In the genomic region with DNA sequence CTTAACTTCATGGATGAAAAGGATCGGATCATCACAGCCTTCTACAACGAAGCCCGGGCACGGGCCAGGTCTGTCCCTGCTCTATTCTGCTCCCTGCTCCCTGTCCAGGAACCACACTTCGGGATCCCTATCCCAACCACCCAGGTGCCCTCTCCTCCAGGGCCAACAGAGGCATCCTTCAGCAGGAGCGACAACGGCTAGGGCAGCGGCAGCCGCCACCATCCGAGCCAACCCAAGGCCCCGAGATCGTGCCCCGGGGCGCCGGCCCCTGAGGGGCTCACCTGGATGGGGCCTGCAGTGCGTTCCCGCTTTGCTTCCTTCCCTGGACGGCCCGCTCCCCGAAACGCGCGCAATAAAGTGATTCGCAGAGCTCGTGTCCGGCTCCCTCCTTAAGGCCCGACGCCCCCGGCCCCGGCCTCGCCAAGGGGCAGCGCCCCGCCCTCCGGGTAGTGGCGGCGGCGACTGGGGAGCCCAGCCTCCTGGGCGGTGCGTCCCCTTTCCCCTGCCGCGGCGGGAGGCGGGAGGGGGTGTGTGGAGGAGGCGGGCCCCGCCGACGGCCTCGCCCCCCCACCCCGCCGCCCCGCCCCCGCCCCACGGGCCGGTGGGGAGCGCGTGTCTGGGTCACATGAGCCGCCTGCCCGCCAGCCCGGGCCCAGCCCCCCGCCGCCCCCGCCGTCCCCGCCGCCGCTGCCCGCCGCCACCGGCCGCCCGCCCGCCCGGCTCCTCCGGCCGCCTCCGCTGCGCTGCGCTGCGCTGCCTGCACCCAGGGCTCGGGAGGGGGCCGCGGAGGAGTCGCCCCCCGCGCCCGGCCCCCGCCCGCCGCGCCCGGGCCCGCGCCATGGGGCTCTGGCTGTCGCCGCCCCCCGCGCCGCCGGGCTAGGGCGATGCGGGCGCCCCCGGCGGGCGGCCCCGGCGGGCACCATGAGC, we compare ENCODE assay signal across 8 cellular contexts. TPM values are rescaled to one million over a fixed set of nuclear protein-coding genes. Genes with fewer than 3 reads are reported as not detected.
DNase-seq lines count a peak whose midpoint lies in the region; ATAC-seq, FAIRE-seq and TF ChIP-seq lines count a peak whose summit lies in the region.

A gene with protein sequence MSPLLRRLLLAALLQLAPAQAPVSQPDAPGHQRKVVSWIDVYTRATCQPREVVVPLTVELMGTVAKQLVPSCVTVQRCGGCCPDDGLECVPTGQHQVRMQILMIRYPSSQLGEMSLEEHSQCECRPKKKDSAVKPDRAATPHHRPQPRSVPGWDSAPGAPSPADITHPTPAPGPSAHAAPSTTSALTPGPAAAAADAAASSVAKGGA (plus strand): TSS at position 672 of the 927 bp plus-strand sequence. CDS start 250 bp downstream, at position 922.

- peaks cover 25 to 46% (median 34%) of the 10 kb centered on the region in 3 donors for H3K4me1 ChIP-seq in pancreas

- peaks cover 31% of the 10 kb centered on the region for H3K4me1 Mint-ChIP-seq in activated naive CD8-positive, alpha-beta T cell treated with anti-CD3 and anti-CD28 coated beads for 36 hours

- intact Hi-C loops in Right ventricle myocardium superior (cut with DNase I), result no loop called here
- intact Hi-C loops in pancreas (cut with DNase I), result no loop called here

- DNase-seq in GM12864 (ENCODE audit: low read depth), result no peak
- DNase-seq in SK-MEL-5 (ENCODE audit: low read depth, low spot score), result peak; percentile 55
- peak; percentile 76 for DNase-seq in activated naive CD8-positive, alpha-beta T cell treated with anti-CD3 and anti-CD28 coated beads for 36 hours
- DNase-seq in Right ventricle myocardium superior, result peak; percentile 85
- peak; percentile 75 to 89 (median 86) for DNase-seq in pancreas
- DNase-seq in NCI-H2107 treated with DMSO at 0.1 percent for 48 hours (lab: John Stamatoyannopoulos, UW; ENCODE audit: unreplicated experiment), result no peak

- H3K9me3 Mint-ChIP-seq in activated naive CD8-positive, alpha-beta T cell treated with anti-CD3 and anti-CD28 coated beads for 36 hours, result no peaks in the 10 kb centered on the region

- H3K4me3 ChIP-seq in GM12864 (ENCODE audit: low read depth, low read length) (peak within 1 kb of the TSS; percentile 63), pancreas (peak within 1 kb of the TSS; percentile 55 to 78 (median 74))

- ATAC-seq in HG03135 (IDR thresholded peaks at IDR 0.05; ENCODE audit: unreplicated experiment) (peak; percentile 38), Right ventricle myocardium superior (ENCODE audit: poor library complexity) (peak; percentile 66), pancreas (peak; percentile 38 to 61 (median 50)), GM18520 (IDR thresholded peaks at IDR 0.05; ENCODE audit: unreplicated experiment) (no peak)

- peaks cover 1% of the 10 kb centered on the region for H3K36me3 Mint-ChIP-seq in activated naive CD8-positive, alpha-beta T cell treated with anti-CD3 and anti-CD28 coated beads for 36 hours

- H3K27ac Mint-ChIP-seq in activated naive CD8-positive, alpha-beta T cell treated with anti-CD3 and anti-CD28 coated beads for 36 hours, result peak within 1 kb of the TSS; percentile 75

- no peaks in the 10 kb centered on the region for H3K36me3 ChIP-seq in pancreas

- H3K27ac ChIP-seq in pancreas, result peak within 1 kb of the TSS; percentile 75 to 90 (median 86)

- no peaks in the 10 kb centered on the region for H3K27me3 Mint-ChIP-seq in activated naive CD8-positive, alpha-beta T cell treated with anti-CD3 and anti-CD28 coated beads for 36 hours

- no peaks in the 10 kb centered on the region for H3K9me3 ChIP-seq in pancreas

- no peak for FAIRE-seq in pancreas (lab: Jason Lieb, UNC)

- WGBS in pancreas, 2 donors, result 1 to 2% methylated on average over 42 to 98 of the region's 107 CpGs

- in situ Hi-C loops in SK-MEL-5 (cut with HindIII; ENCODE audit: low pct_unique_long_range_greater_than_20kb, low sequenced_read_pairs), result no loop called here

- TF ChIP-seq CTCF in GM12864 (IDR thresholded peaks at IDR 0.05; ENCODE audit: low read depth, low read length, missing control alignments) (no peak), pancreas (IDR thresholded peaks at IDR 0.05) (no peak)

- H3K4me3 Mint-ChIP-seq in activated naive CD8-positive, alpha-beta T cell treated with anti-CD3 and anti-CD28 coated beads for 36 hours, result peak within 1 kb of the TSS; percentile 91

- no peaks in the 10 kb centered on the region for H3K27me3 ChIP-seq in pancreas

RNA-seq across cellular contexts. Expression of the gene that starts here (rescaled TPM):
- total RNA-seq in SK-MEL-5 (2014; rRNA removed; shearing (Covaris generic)), result 37.3 and 40.1 TPM in 2 replicates
- 73.4 and 93.3 TPM in 2 replicates for polyA plus RNA-seq in SK-MEL-5 (2015; cell fraction: cytosol; rRNA removed)
- 40.5 and 44.1 TPM in 2 replicates for polyA plus RNA-seq in SK-MEL-5 (2015; cell fraction: nucleus; rRNA removed)
- 10 to 100 TPM; 84.7 to 85.8 TPM for total RNA-seq in activated naive CD8-positive, alpha-beta T cell treated with anti-CD3 and anti-CD28 coated beads for 36 hours
- 276 TPM for total RNA-seq in Right ventricle myocardium superior
- total RNA-seq in pancreas, result 10 to 100 TPM; 54.1 to 87.1 (median 62.2) TPM
- 100 to 1,000 TPM in 1 of 2 donors, 10 to 100 TPM in 1; 61.2 to 115 TPM for polyA plus RNA-seq in pancreas

Comparison
In these comparisons a context has a peak if more than half of its experiments do, and no peak if none do; other contexts are left out.
1. DNase-seq: peak in SK-MEL-5 (single experiment), activated naive CD8-positive, alpha-beta T cell treated with anti-CD3 and anti-CD28 coated beads for 36 hours (single experiment), Right ventricle myocardium superior (single experiment) and pancreas (6 of 6); none in GM12864 (single experiment) and NCI-H2107 treated with DMSO at 0.1 percent for 48 hours (single experiment).